1 cellular context compared by ENCODE assay signal in the genomic region with DNA sequence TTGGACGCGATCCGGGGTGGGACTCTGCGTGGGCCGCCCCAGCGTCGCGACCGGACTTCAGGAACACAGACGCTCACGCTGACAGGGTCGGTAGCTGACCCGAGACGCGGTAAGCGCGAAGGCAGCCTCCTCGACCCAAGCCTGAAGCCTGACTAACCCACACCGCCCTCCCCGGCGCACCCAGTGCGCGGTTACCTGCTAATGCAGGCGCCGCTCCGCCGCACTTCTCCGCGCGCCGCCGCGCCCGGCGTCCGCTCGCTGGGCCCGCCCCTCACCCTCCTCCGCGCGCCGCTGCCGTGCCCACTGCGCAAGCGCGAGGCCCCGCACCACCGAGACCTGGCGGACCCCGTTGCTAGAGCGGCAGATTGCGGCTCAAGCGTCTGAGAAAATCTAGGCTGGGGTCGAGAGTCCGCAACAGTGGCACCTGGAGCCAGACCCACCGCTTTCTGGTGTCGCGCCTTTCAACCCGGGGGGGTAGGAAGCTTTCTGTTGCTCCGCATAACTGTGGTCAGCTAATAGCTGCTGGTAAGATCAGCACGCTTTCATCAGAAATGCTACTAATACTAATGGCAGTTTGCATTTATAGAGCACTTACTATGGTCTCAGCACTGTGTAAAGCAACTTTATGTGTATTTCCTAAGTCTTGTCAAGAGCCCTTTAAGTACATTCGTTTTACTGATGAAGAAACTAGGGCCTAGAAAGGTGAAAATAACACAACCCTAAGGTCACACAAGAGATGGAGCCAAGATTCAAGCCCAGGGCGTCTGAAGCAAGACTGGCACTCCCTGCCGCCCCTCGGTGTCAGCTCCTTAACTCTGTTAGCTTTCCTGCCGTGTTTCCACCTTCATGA.
A peak's percentile ranks its signal among the peaks of the same experiment; 100 is the strongest.
TF ChIP-seq lines count a peak whose summit lies in the region.

A gene with protein sequence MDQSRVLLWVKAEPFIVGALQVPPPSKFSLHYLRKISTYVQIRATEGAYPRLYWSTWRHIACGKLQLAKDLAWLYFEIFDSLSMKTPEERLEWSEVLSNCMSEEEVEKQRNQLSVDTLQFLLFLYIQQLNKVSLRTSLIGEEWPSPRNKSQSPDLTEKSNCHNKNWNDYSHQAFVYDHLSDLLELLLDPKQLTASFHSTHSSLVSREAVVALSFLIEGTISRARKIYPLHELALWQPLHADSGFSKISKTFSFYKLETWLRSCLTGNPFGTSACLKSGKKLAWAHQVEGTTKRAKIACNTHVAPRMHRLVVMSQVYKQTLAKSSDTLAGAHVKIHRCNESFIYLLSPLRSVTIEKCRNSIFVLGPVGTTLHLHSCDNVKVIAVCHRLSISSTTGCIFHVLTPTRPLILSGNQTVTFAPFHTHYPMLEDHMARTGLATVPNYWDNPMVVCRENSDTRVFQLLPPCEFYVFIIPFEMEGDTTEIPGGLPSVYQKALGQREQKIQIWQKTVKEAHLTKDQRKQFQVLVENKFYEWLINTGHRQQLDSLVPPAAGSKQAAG (minus strand): TSS at position 268 of the 850 bp plus-strand sequence. CDS start 3,010 bp downstream, outside the sequence.

TF ChIP-seq in HEK293, 187 proteins besides CTCF, POLR2A, EP300 and RAD21 (continued from another document and continues in another):
- TF ChIP-seq, protein P1, sequence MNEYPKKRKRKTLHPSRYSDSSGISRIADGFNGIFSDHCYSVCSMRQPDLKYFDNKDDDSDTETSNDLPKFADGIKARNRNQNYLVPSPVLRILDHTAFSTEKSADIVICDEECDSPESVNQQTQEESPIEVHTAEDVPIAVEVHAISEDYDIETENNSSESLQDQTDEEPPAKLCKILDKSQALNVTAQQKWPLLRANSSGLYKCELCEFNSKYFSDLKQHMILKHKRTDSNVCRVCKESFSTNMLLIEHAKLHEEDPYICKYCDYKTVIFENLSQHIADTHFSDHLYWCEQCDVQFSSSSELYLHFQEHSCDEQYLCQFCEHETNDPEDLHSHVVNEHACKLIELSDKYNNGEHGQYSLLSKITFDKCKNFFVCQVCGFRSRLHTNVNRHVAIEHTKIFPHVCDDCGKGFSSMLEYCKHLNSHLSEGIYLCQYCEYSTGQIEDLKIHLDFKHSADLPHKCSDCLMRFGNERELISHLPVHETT (tag by site-specific recombination; IDR thresholded peaks at IDR 0.05): no peak
- TF ChIP-seq ZNF391 (tag by site-specific recombination; IDR thresholded peaks at IDR 0.05; ENCODE audit: borderline replicate concordance, low read depth) (no peak), TRIM28 (IDR thresholded peaks at IDR 0.05; ENCODE audit: borderline replicate concordance, low read length) (peak; percentile 18; the same call in 1 of the 2 replicates), ZNF274 (IDR thresholded peaks at IDR 0.05; ENCODE audit: low read length) (no peak), ZNF274 (tag by site-specific recombination; IDR thresholded peaks at IDR 0.05; ENCODE audit: borderline replicate concordance) (no peak), IKZF3 (tag by site-specific recombination; IDR thresholded peaks at IDR 0.05) (no peak), SP3 (tag by site-specific recombination; IDR thresholded peaks at IDR 0.05) (no peak), ZNF555 (tag by site-specific recombination; conservative IDR thresholded peaks at IDR 0.05) (no peak), SP2 (tag by site-specific recombination; IDR thresholded peaks at IDR 0.05) (peak; percentile 46), ZNF561 (tag by site-specific recombination; IDR thresholded peaks at IDR 0.05; ENCODE audit: borderline replicate concordance) (peak; percentile 60), SALL2 (tag by site-specific recombination; IDR thresholded peaks at IDR 0.05; ENCODE audit: borderline replicate concordance) (no peak), ZBTB8A (tag by site-specific recombination; IDR thresholded peaks at IDR 0.05) (no peak), ZNF433 (tag by site-specific recombination; IDR thresholded peaks at IDR 0.05; ENCODE audit: low read depth) (no peak), ZSCAN30 (tag by site-specific recombination; IDR thresholded peaks at IDR 0.05) (0 out of 2 replicates have a peak, but pooled peaks have one; percentile 16), ZNF76 (tag by site-specific recombination; IDR thresholded peaks at IDR 0.05; ENCODE audit: borderline replicate concordance, low read depth) (0 out of 2 replicates have a peak, but pooled peaks have one; percentile 44), ZNF610 (tag by site-specific recombination; IDR thresholded peaks at IDR 0.05; ENCODE audit: borderline replicate concordance) (0 out of 2 replicates have a peak, but pooled peaks have one; percentile 31), ZEB2 (tag by site-specific recombination; IDR thresholded peaks at IDR 0.05) (no peak), ZNF600 (tag by site-specific recombination; IDR thresholded peaks at IDR 0.05) (peak; percentile 98), ZNF626 (tag by site-specific recombination; IDR thresholded peaks at IDR 0.05) (0 out of 2 replicates have a peak, but pooled peaks have one; percentile 5), ZNF266 (tag by site-specific recombination; IDR thresholded peaks at IDR 0.05; ENCODE audit: low read depth) (no peak), ZNF501 (tag by site-specific recombination; IDR thresholded peaks at IDR 0.05) (0 out of 2 replicates have a peak, but pooled peaks have one; percentile 33), HOXD13 (CRISPR knock-in tag; IDR thresholded peaks at IDR 0.05; ENCODE audit: borderline replicate concordance) (no peak), ZNF324 (tag by site-specific recombination; IDR thresholded peaks at IDR 0.05) (peak; percentile 15; the same call in 1 of the 2 replicates), ZNF341 (tag by site-specific recombination; IDR thresholded peaks at IDR 0.05; ENCODE audit: low read depth) (0 out of 2 replicates have a peak, but pooled peaks have one; percentile 46), ZNF175 (tag by site-specific recombination; IDR thresholded peaks at IDR 0.05) (no peak), ZNF132 (tag by site-specific recombination; IDR thresholded peaks at IDR 0.05; ENCODE audit: borderline replicate concordance) (no peak), ZNF416 (tag by site-specific recombination; IDR thresholded peaks at IDR 0.05) (no peak), ZNF394 (tag by site-specific recombination; IDR thresholded peaks at IDR 0.05; ENCODE audit: borderline replicate concordance) (peak; percentile 39; the same call in 1 of the 2 replicates), EGR2 (tag by site-specific recombination; IDR thresholded peaks at IDR 0.05; ENCODE audit: low read depth) (peak; percentile 53; the same call in 1 of the 2 replicates), ZNF530 (tag by site-specific recombination; IDR thresholded peaks at IDR 0.05; ENCODE audit: low read depth) (no peak), ZNF660 (tag by site-specific recombination; IDR thresholded peaks at IDR 0.05) (peak; percentile 87; the same call in 1 of the 2 replicates), REPIN1 (tag by site-specific recombination; IDR thresholded peaks at IDR 0.05; ENCODE audit: low read depth) (no peak), ZFP3 (tag by site-specific recombination; IDR thresholded peaks at IDR 0.05; ENCODE audit: low read depth) (no peak), ZNF140 (tag by site-specific recombination; IDR thresholded peaks at IDR 0.05) (no peak), ZXDB (tag by site-specific recombination; IDR thresholded peaks at IDR 0.05) (0 out of 2 replicates have a peak, but pooled peaks have one; percentile 23), SCRT2 (tag by site-specific recombination; IDR thresholded peaks at IDR 0.05) (peak; percentile 54; the same call in 1 of the 2 replicates), ZNF837 (tag by site-specific recombination; IDR thresholded peaks at IDR 0.05) (no peak), BCL11B (tag by site-specific recombination; IDR thresholded peaks at IDR 0.05; ENCODE audit: low read depth) (0 out of 2 replicates have a peak, but pooled peaks have one; percentile 21), PRDM1 (tag by site-specific recombination; IDR thresholded peaks at IDR 0.05) (peak; percentile 35), ZFP37 (tag by site-specific recombination; IDR thresholded peaks at IDR 0.05) (peak; percentile 38; the same call in 1 of the 2 replicates), ZBTB17 (tag by site-specific recombination; IDR thresholded peaks at IDR 0.05) (peak; percentile 38), GLIS2 (tag by site-specific recombination; IDR thresholded peaks at IDR 0.05) (peak; percentile 54; the same call in 1 of the 2 replicates), ZNF571 (tag by site-specific recombination; IDR thresholded peaks at IDR 0.05) (no peak), ZNF2 (tag by site-specific recombination; IDR thresholded peaks at IDR 0.05) (0 out of 2 replicates have a peak, but pooled peaks have one; percentile 6), ZFHX2 (tag by site-specific recombination; conservative IDR thresholded peaks at IDR 0.05) (peak; percentile 75), ZNF24 (tag by site-specific recombination; IDR thresholded peaks at IDR 0.05) (no peak)
- TF ChIP-seq, protein P2, sequence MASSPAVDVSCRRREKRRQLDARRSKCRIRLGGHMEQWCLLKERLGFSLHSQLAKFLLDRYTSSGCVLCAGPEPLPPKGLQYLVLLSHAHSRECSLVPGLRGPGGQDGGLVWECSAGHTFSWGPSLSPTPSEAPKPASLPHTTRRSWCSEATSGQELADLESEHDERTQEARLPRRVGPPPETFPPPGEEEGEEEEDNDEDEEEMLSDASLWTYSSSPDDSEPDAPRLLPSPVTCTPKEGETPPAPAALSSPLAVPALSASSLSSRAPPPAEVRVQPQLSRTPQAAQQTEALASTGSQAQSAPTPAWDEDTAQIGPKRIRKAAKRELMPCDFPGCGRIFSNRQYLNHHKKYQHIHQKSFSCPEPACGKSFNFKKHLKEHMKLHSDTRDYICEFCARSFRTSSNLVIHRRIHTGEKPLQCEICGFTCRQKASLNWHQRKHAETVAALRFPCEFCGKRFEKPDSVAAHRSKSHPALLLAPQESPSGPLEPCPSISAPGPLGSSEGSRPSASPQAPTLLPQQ (tag by site-specific recombination; IDR thresholded peaks at IDR 0.05): peak; percentile 45; the same call in 1 of the 2 replicates
- TF ChIP-seq, protein P3, sequence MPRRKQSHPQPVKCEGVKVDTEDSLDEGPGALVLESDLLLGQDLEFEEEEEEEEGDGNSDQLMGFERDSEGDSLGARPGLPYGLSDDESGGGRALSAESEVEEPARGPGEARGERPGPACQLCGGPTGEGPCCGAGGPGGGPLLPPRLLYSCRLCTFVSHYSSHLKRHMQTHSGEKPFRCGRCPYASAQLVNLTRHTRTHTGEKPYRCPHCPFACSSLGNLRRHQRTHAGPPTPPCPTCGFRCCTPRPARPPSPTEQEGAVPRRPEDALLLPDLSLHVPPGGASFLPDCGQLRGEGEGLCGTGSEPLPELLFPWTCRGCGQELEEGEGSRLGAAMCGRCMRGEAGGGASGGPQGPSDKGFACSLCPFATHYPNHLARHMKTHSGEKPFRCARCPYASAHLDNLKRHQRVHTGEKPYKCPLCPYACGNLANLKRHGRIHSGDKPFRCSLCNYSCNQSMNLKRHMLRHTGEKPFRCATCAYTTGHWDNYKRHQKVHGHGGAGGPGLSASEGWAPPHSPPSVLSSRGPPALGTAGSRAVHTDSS (tag by site-specific recombination; IDR thresholded peaks at IDR 0.05): no peak
- TF ChIP-seq, protein P4, sequence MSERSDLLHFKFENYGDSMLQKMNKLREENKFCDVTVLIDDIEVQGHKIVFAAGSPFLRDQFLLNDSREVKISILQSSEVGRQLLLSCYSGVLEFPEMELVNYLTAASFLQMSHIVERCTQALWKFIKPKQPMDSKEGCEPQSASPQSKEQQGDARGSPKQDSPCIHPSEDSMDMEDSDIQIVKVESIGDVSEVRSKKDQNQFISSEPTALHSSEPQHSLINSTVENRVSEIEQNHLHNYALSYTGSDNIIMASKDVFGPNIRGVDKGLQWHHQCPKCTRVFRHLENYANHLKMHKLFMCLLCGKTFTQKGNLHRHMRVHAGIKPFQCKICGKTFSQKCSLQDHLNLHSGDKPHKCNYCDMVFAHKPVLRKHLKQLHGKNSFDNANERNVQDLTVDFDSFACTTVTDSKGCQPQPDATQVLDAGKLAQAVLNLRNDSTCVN (tag by site-specific recombination; optimal IDR thresholded peaks at IDR 0.05): peak; percentile 75
- TF ChIP-seq, protein P5, sequence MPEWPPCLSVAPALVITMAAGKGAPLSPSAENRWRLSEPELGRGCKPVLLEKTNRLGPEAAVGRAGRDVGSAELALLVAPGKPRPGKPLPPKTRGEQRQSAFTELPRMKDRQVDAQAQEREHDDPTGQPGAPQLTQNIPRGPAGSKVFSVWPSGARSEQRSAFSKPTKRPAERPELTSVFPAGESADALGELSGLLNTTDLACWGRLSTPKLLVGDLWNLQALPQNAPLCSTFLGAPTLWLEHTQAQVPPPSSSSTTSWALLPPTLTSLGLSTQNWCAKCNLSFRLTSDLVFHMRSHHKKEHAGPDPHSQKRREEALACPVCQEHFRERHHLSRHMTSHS (tag by site-specific recombination; IDR thresholded peaks at IDR 0.05): no peak
- TF ChIP-seq, protein P6, sequence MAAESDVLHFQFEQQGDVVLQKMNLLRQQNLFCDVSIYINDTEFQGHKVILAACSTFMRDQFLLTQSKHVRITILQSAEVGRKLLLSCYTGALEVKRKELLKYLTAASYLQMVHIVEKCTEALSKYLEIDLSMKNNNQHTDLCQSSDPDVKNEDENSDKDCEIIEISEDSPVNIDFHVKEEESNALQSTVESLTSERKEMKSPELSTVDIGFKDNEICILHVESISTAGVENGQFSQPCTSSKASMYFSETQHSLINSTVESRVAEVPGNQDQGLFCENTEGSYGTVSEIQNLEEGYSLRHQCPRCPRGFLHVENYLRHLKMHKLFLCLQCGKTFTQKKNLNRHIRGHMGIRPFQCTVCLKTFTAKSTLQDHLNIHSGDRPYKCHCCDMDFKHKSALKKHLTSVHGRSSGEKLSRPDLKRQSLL (tag by site-specific recombination; IDR thresholded peaks at IDR 0.05): peak; percentile 99
- TF ChIP-seq, protein P7, sequence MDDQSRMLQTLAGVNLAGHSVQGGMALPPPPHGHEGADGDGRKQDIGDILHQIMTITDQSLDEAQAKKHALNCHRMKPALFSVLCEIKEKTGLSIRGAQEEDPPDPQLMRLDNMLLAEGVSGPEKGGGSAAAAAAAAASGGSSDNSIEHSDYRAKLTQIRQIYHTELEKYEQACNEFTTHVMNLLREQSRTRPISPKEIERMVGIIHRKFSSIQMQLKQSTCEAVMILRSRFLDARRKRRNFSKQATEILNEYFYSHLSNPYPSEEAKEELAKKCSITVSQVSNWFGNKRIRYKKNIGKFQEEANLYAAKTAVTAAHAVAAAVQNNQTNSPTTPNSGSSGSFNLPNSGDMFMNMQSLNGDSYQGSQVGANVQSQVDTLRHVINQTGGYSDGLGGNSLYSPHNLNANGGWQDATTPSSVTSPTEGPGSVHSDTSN (CRISPR knock-in tag; IDR thresholded peaks at IDR 0.05): 0 out of 2 replicates have a peak, but pooled peaks have one; percentile 43
- TF ChIP-seq, protein P8, sequence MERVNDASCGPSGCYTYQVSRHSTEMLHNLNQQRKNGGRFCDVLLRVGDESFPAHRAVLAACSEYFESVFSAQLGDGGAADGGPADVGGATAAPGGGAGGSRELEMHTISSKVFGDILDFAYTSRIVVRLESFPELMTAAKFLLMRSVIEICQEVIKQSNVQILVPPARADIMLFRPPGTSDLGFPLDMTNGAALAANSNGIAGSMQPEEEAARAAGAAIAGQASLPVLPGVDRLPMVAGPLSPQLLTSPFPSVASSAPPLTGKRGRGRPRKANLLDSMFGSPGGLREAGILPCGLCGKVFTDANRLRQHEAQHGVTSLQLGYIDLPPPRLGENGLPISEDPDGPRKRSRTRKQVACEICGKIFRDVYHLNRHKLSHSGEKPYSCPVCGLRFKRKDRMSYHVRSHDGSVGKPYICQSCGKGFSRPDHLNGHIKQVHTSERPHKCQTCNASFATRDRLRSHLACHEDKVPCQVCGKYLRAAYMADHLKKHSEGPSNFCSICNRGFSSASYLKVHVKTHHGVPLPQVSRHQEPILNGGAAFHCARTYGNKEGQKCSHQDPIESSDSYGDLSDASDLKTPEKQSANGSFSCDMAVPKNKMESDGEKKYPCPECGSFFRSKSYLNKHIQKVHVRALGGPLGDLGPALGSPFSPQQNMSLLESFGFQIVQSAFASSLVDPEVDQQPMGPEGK (tag by site-specific recombination; IDR thresholded peaks at IDR 0.05): 0 out of 2 replicates have a peak, but pooled peaks have one; percentile 40
